21 cellular contexts compared by ENCODE assay signal in genomic region chr6:52435345-52435744, GRCh38. TPM values are rescaled to one million over a fixed set of nuclear protein-coding genes. Genes with fewer than 3 reads are reported as not detected.
DNase-seq lines count a peak whose midpoint lies in the region; ATAC-seq, FAIRE-seq and TF ChIP-seq lines count a peak whose summit lies in the region.
"Had no signal": no experiment of that assay in that cellular context is flagged by ENCODE, and none has a peak within 500 bp of the region (broad histone marks: within the 10 kb centered on the region; RNA-seq: fewer than 3 reads in every experiment).

No MANE protein-coding gene starts in this region.

- in situ Hi-C loops in KBM-7 (cut with MboI; ENCODE audit: low pct_unique_long_range_greater_than_20kb, low sequenced_read_pairs) (no loop called here), K562 (cut with MboI) (no loop called here)

- DNase-seq in NCI-H2171 treated with DMSO at 0.1 percent for 48 hours (lab: John Stamatoyannopoulos, UW) (peak; percentile 71), NCI-H2171 (lab: John Stamatoyannopoulos, UW) (no peak), KBM-7 (peak; percentile 13), K562 (ENCODE audit: extremely low read depth in 1 of 4, low spot score in 3 of 4) (peak in 1 of 4 experiments; percentile 10), ecto neural progenitor cell (ENCODE audit: low spot score) (no peak)
- DNase-seq: ACHN; BE2C; C1 segment of cervical spinal cord; CD4-positive, CD25-positive, alpha-beta regulatory T cell; CD8-positive, alpha-beta memory T cell; COR-L47; DMS79; GDM1; Karpas-422 had no signal

- no peak for TF ChIP-seq CTCF in K562 (IDR thresholded peaks at IDR 0.05 in 2 of 3, conservative IDR thresholded peaks at IDR 0.05 in 1 of 3; ENCODE audit: insufficient read depth in 2 of 3, low read depth in 1 of 3, low read length in 3 of 3)

- no peaks in the 10 kb centered on the region for H4K20me1 ChIP-seq in K562 (replicated peaks; ENCODE audit: control insufficient read depth, insufficient read depth, low read length)

- peaks cover 6% of the 10 kb centered on the region; the same call in 1 of the 3 replicates for H3K36me3 ChIP-seq in K562 (ENCODE audit: control insufficient read depth, insufficient read depth, low read length)

- H3K4me2 ChIP-seq in K562 (ENCODE audit: insufficient read depth, low read length) = no peak overlapping the region
- H3K4me2 ChIP-seq: GM23338 had no signal

- ATAC-seq in K562 = no peak
- no peak for ATAC-seq in HG03439 (IDR thresholded peaks at IDR 0.05; ENCODE audit: unreplicated experiment)
- no peak for ATAC-seq in HG02610 (IDR thresholded peaks at IDR 0.05; ENCODE audit: unreplicated experiment)
- ATAC-seq: GM23338, HCT116 had no signal

- no peak overlapping the region for H3K4me3 ChIP-seq in K562
- H3K4me3 ChIP-seq: GM23338 had no signal

- no peaks in the 10 kb centered on the region for H3K9me1 ChIP-seq in K562 (ENCODE audit: control insufficient read depth, insufficient read depth, low read length)

- CTCF ChIA-PET in K562 (lab: Yijun Ruan, JAX; ENCODE audit: low intra/inter-chr PET ratio) = no interaction called here

- POLR2A ChIA-PET in K562 (lab: Yijun Ruan, JAX) = no interaction called here

- H3K9ac ChIP-seq in K562 (ENCODE audit: insufficient read depth in 1 of 2, low read depth in 2 of 2, low read length in 2 of 2) = no peak overlapping the region

- no peaks in the 10 kb centered on the region for H3K79me2 ChIP-seq in K562 (ENCODE audit: control insufficient read depth, insufficient read depth, low read length)

- intact Hi-C loops in K562 (cut with micrococcal nuclease) = no loop called here

- BruUV-seq in K562 (replicated peaks; lab: Mats Ljungman, UMichigan) = no TSS peak

- H3K27me3 ChIP-seq in K562 (ENCODE audit: control insufficient read depth in 2 of 2, insufficient read depth in 2 of 2, low read length in 2 of 2) = no peaks in the 10 kb centered on the region
- H3K27me3 ChIP-seq: BE2C had no signal

- WGBS in K562 (ENCODE audit: insufficient coverage, low coverage, missing lambda C conversion rate) = 0% methylated on average over 1 of the region's 1 CpG

- no peak overlapping the region for H3K27ac ChIP-seq in K562 (ENCODE audit: extremely low read depth, low read depth, low read length)
- H3K27ac ChIP-seq: HL-60 had no signal

- H2AFZ ChIP-seq in K562 (ENCODE audit: low read depth, low read length) = no peak overlapping the region
- H2AFZ ChIP-seq: GM23338 had no signal

- TF ChIP-seq RAD21 in K562 (CRISPR knock-in tag; conservative IDR thresholded peaks at IDR 0.05 in 1 of 2, IDR thresholded peaks at IDR 0.05 in 1 of 2) = no peak

- TF ChIP-seq EP300 in K562 (IDR thresholded peaks at IDR 0.05; ENCODE audit: low read length) = no peak

- H3K9me3 ChIP-seq in K562 (replicated peaks; ENCODE audit: control insufficient read depth, insufficient read depth, low read depth, low read length) = no peaks in the 10 kb centered on the region
- H3K9me3 ChIP-seq: BE2C had no signal

- no peak for TF ChIP-seq POLR2A in K562 (conservative IDR thresholded peaks at IDR 0.05)

- FAIRE-seq in K562 (lab: Jason Lieb, UNC) = no peak
- FAIRE-seq: A204.1, H54 had no signal

- H3K4me1 ChIP-seq in K562 (replicated peaks in 1 of 2; ENCODE audit: control insufficient read depth in 2 of 2, insufficient read depth in 2 of 2, low read length in 2 of 2) = peaks cover 0 to 8% of the 10 kb centered on the region in 2 experiments; a peak in 3 of 5 replicates

TF ChIP-seq in K562, 482 proteins besides CTCF, POLR2A, EP300 and RAD21 (continues in another document):
- TF ChIP-seq ETV6 (IDR thresholded peaks at IDR 0.05; ENCODE audit: borderline replicate concordance in 1 of 2, low read depth in 2 of 2, low read length in 1 of 2) = no peak
- TF ChIP-seq ETV6 (CRISPR knock-in tag; IDR thresholded peaks at IDR 0.05; ENCODE audit: borderline replicate concordance) = no peak
- TF ChIP-seq ATF3 (IDR thresholded peaks at IDR 0.05) = peak; percentile 80; the same call in 1 of the 2 replicates
- no peak for TF ChIP-seq ATF3 (CRISPR knock-in tag; conservative IDR thresholded peaks at IDR 0.05)
- no peak for TF ChIP-seq DEAF1 (CRISPR knock-in tag; IDR thresholded peaks at IDR 0.05)
- TF ChIP-seq TAL1 (IDR thresholded peaks at IDR 0.05) = peak; percentile 14; the same call in 1 of the 2 replicates
- TF ChIP-seq ARID1B (IDR thresholded peaks at IDR 0.05) = peak; percentile 74
- TF ChIP-seq JUND (IDR thresholded peaks at IDR 0.05; ENCODE audit: borderline replicate concordance, low read depth, low read length) = peak; percentile 75; the same call in 1 of the 2 replicates
- peak; percentile 82; the same call in 2 of the 3 replicates for TF ChIP-seq JUND (tag; IDR thresholded peaks at IDR 0.05; ENCODE audit: borderline replicate concordance, low read depth, low read length)
- peak; percentile 17; the same call in 1 of the 2 replicates for TF ChIP-seq PKNOX1 (IDR thresholded peaks at IDR 0.05)
- no peak for TF ChIP-seq ZNF140 (CRISPR knock-in tag; IDR thresholded peaks at IDR 0.05)
- TF ChIP-seq HDAC2 (IDR thresholded peaks at IDR 0.05) = no peak
- TF ChIP-seq SPI1 (IDR thresholded peaks at IDR 0.05; ENCODE audit: borderline replicate concordance, low read depth, low read length) = peak; percentile 85
- peak; percentile 71; the same call in 1 of the 2 replicates for TF ChIP-seq SMARCE1 (IDR thresholded peaks at IDR 0.05)
- peak; percentile 76 for TF ChIP-seq ATF7 (IDR thresholded peaks at IDR 0.05)
- TF ChIP-seq TRIM24 (IDR thresholded peaks at IDR 0.05) = no peak
- no peak for TF ChIP-seq NR2F6 (CRISPR knock-in tag; IDR thresholded peaks at IDR 0.05)
- TF ChIP-seq CBFA2T2 (conservative IDR thresholded peaks at IDR 0.05) = 0 out of 2 replicates have a peak, but pooled peaks have one; percentile 24
- TF ChIP-seq PHB2 (IDR thresholded peaks at IDR 0.05; ENCODE audit: low read depth) = no peak
- TF ChIP-seq E2F5 (CRISPR knock-in tag; IDR thresholded peaks at IDR 0.05) = no peak
- TF ChIP-seq HIVEP1 (CRISPR knock-in tag; IDR thresholded peaks at IDR 0.05) = no peak

RNA-seq across cellular contexts. Expression of gene EFHC1, which starts 15.2 kb away (rescaled TPM):
- 33.1 and 52.6 TPM in 2 replicates for total RNA-seq in K562 (2011; cell fraction: chromatin; rRNA removed; ENCODE audit: low replicate concordance)
- 14.3 and 20.1 TPM in 2 replicates for total RNA-seq in K562 (2011; cell fraction: nucleolus; rRNA removed)
- 25.2 and 39.0 TPM in 2 replicates for total RNA-seq in K562 (2011; cell fraction: nucleoplasm; rRNA removed)
- 10.6 and 12.2 TPM in 2 replicates for total RNA-seq in K562 (2014; rRNA removed)
- total RNA-seq in K562 (2014; rRNA removed; fragmentation: Illumina TruSeq; extraction: Trizol) = 11.1 and 12.4 TPM in 2 replicates
- total RNA-seq in K562 (2015; rRNA removed; fragmentation: Illumina TruSeq; extraction: Trizol) = 9.5 and 10.2 TPM in 2 replicates
- 10.8 and 12.0 TPM in 2 replicates for total RNA-seq in K562 (2021)
- polyA plus RNA-seq in K562 (2011; rRNA removed) = 24.7 and 31.0 TPM in 2 replicates
- 6.0 and 10.8 TPM in 2 replicates for polyA plus RNA-seq in K562 (2011; cell fraction: cytosol; rRNA removed)
- 104 and 128 TPM in 2 replicates for polyA plus RNA-seq in K562 (2011; cell fraction: nucleus; rRNA removed)
- polyA plus RNA-seq in K562 (2012) = 12.9 and 23.7 TPM in 2 replicates
- polyA plus RNA-seq in K562 (2014; fragmentation: Illumina TruSeq; extraction: Trizol) = 14.4 and 14.9 TPM in 2 replicates
- 10 to 100 TPM; 15.7 to 17.2 TPM for polyA plus RNA-seq in K562 (2014; fragmentation: Nextera tagmentation; extraction: Ambion mirVana)
- 20.8 and 21.5 TPM in 2 replicates for polyA plus RNA-seq in K562 (2014; rRNA removed)
- 12.7 and 13.7 TPM in 2 replicates for polyA minus RNA-seq in K562 (2011; rRNA and poly(A)+ RNA removed)
- polyA minus RNA-seq in K562 (2011; cell fraction: cytosol; rRNA and poly(A)+ RNA removed) = 4.6 and 5.6 TPM in 2 replicates
- polyA minus RNA-seq in K562 (2011; cell fraction: nucleus; rRNA and poly(A)+ RNA removed) = 26.8 and 38.1 TPM in 2 replicates

Comparison
In these comparisons a context has a peak if more than half of its experiments do, and no peak if none do; other contexts are left out.
1. DNase-seq: peak in NCI-H2171 treated with DMSO at 0.1 percent for 48 hours (single experiment) and KBM-7 (single experiment); none in NCI-H2171 (single experiment) and ecto neural progenitor cell (single experiment).